ENCODE assay signal across 25 cellular contexts in the genomic region with DNA sequence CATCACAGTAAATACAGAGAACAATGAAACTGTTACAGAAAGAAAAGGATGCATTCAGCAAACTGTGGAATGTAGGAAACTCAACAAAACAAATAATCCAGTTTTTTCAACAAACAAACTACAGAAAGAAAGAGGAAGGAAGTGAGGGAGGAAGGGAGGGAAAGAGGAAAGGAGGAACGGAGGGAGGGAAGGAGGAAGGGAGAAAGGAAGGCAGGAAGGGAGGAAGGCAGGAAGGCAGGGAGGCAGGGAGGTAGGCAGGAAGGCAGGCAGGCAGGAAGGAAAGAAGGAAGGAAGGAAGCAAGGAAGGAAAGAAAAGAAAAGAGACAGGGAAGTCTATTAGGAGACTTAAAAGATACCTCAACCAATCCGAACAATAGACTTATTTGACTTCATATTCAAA.
"Had no signal": no experiment of that assay in that cellular context is flagged by ENCODE, and none has a peak within 500 bp of the region (broad histone marks: within the 10 kb centered on the region; RNA-seq: fewer than 3 reads in every experiment).

No MANE protein-coding gene starts in this region.

- FAIRE-seq: islet of Langerhans, keratinocyte had no signal

- H3K27me3 ChIP-seq: colonic mucosa, esophagus squamous epithelium, gastrocnemius medialis, heart right ventricle, left lung had no signal

- H3K36me3 ChIP-seq: colonic mucosa, esophagus squamous epithelium, gastrocnemius medialis, heart right ventricle, left lung, lower lobe of right lung had no signal

- H3K4me1 ChIP-seq: colonic mucosa, esophagus squamous epithelium, gastrocnemius medialis, heart right ventricle, left lung, lower lobe of right lung had no signal

- H3K27ac Mint-ChIP-seq: dendritic cell treated with granulocyte-macrophage colony-stimulating factor and Interleukin-4, amounts not matched to agents 40 ng/mL and 50 ng/mL, for 4 days; effector memory CD8-positive, alpha-beta T cell; endodermal cell had no signal

- H3K9me3 ChIP-seq: colonic mucosa, gastrocnemius medialis had no signal

- H3K27ac ChIP-seq: colonic mucosa, epithelial cell of prostate, esophagus squamous epithelium, gastrocnemius medialis, heart right ventricle, left lung, lower lobe of right lung had no signal

- H3K4me3 Mint-ChIP-seq: dendritic cell treated with granulocyte-macrophage colony-stimulating factor and Interleukin-4, amounts not matched to agents 40 ng/mL and 50 ng/mL, for 4 days; effector memory CD8-positive, alpha-beta T cell; endodermal cell had no signal

- DNase-seq: colonic mucosa; cortex of kidney; effector CD8-positive, alpha-beta T cell; effector memory CD8-positive, alpha-beta T cell; endodermal cell; erythroblast; esophagus squamous epithelium; foreskin fibroblast; foreskin melanocyte; gastrocnemius medialis; glutamatergic neuron; head of caudate nucleus; heart right ventricle; hippocampal formation; left cardiac atrium; left lung; left ventricle myocardium superior; lower lobe of right lung; mesendoderm; mucosa of descending colon had no signal

- H3K4me1 Mint-ChIP-seq: endodermal cell had no signal

- H3K4me3 ChIP-seq: colonic mucosa, esophagus squamous epithelium, gastrocnemius medialis, heart right ventricle, left lung, lower lobe of right lung, mucosa of descending colon had no signal

- H3K27me3 Mint-ChIP-seq: dendritic cell treated with granulocyte-macrophage colony-stimulating factor and Interleukin-4, amounts not matched to agents 40 ng/mL and 50 ng/mL, for 4 days; effector memory CD8-positive, alpha-beta T cell had no signal

- ATAC-seq: effector memory CD8-positive, alpha-beta T cell; esophagus mucosa; gastrocnemius medialis; heart right ventricle; left cardiac atrium; left lung; left ventricle myocardium superior; lower lobe of right lung; mucosa of descending colon had no signal
